In genomic region chr5:158522001-158522400, GRCh38 we compare ENCODE assay signal across 19 cellular contexts.
DNase-seq lines count a peak whose midpoint lies in the region; ATAC-seq and TF ChIP-seq lines count a peak whose summit lies in the region.
"Had no signal": no experiment of that assay in that cellular context is flagged by ENCODE, and none has a peak within 500 bp of the region (broad histone marks: within the 10 kb centered on the region; RNA-seq: fewer than 3 reads in every experiment).

No MANE protein-coding gene starts in this region.

- peak overlapping the region in 2 of 5 donors; percentile 42 to 60 for H3K9ac ChIP-seq in subcutaneous abdominal adipose tissue (ENCODE audit: low read length in 5 of 5)

- in situ Hi-C loops in ACHN (cut with HindIII; ENCODE audit: low pct_ligation_motif_present, low pct_unique_long_range_greater_than_20kb, low sequenced_read_pairs), result no loop called here

- no peaks in the 10 kb centered on the region for H3K27me3 ChIP-seq in heart left ventricle
- no peaks in the 10 kb centered on the region for H3K27me3 ChIP-seq in RWPE2 (ENCODE audit: insufficient read depth, poor library complexity, severe bottlenecking)
- H3K27me3 ChIP-seq in subcutaneous abdominal adipose tissue (ENCODE audit: control insufficient read depth in 5 of 5, insufficient read depth in 4 of 5, low read length in 5 of 5), result no peaks in the 10 kb centered on the region

- intact Hi-C loops in heart left ventricle (cut with DNase I), result loop anchor here in 2 of 10 donors (10.0 kb wide), 1 partner anchor 583 kb away; no protein-coding TSS in a partner anchor
- intact Hi-C loops in Right ventricle myocardium inferior (cut with DNase I), result no loop called here

- H3K27ac ChIP-seq in heart left ventricle (peak overlapping the region in 9 of 12 donors; percentile 20 to 80 (median 45)), RWPE2 (ENCODE audit: poor library complexity, severe bottlenecking) (no peak overlapping the region), subcutaneous abdominal adipose tissue (ENCODE audit: low read depth, low read length) (peak overlapping the region; percentile 81)
- H3K27ac ChIP-seq: coronary artery had no signal

- H3K36me3 ChIP-seq in heart left ventricle, result no peaks in the 10 kb centered on the region
- no peaks in the 10 kb centered on the region for H3K36me3 ChIP-seq in RWPE2 (ENCODE audit: low read depth)
- H3K36me3 ChIP-seq in subcutaneous abdominal adipose tissue (ENCODE audit: control insufficient read depth in 5 of 5, insufficient read depth in 5 of 5, low read length in 5 of 5), result no peaks in the 10 kb centered on the region

- TF ChIP-seq CTCF in heart left ventricle (IDR thresholded peaks at IDR 0.05) (no peak), RWPE2 (IDR thresholded peaks at IDR 0.05; ENCODE audit: poor library complexity, severe bottlenecking) (no peak)

- no peak for TF ChIP-seq POLR2A in heart left ventricle (IDR thresholded peaks at IDR 0.05)

- H3K9me3 ChIP-seq in heart left ventricle (no peaks in the 10 kb centered on the region), RWPE2 (ENCODE audit: severe bottlenecking) (no peaks in the 10 kb centered on the region), subcutaneous abdominal adipose tissue (ENCODE audit: control insufficient read depth in 5 of 5, low read length in 5 of 5) (no peaks in the 10 kb centered on the region)

- H3K4me1 ChIP-seq in heart left ventricle (peaks cover 0 to 31% (median 7%) of the 10 kb centered on the region in 12 donors), RWPE2 (ENCODE audit: insufficient read depth, poor library complexity, severe bottlenecking) (peaks cover 6% of the 10 kb centered on the region), subcutaneous abdominal adipose tissue (ENCODE audit: control insufficient read depth in 5 of 5, insufficient read depth in 5 of 5, low read length in 5 of 5) (peaks cover 3 to 24% (median 21%) of the 10 kb centered on the region in 5 donors)

- no peak overlapping the region for H3K4me3 ChIP-seq in heart left ventricle
- H3K4me3 ChIP-seq in RWPE2 (ENCODE audit: severe bottlenecking), result no peak overlapping the region
- no peak overlapping the region for H3K4me3 ChIP-seq in subcutaneous abdominal adipose tissue (ENCODE audit: low read depth in 1 of 5, low read length in 5 of 5)
- H3K4me3 ChIP-seq: coronary artery had no signal

- WGBS in heart left ventricle, 4 donors, result 78 to 85% (median 82%) methylated on average over 3 of the region's 3 CpGs

- DNase-seq in heart left ventricle, result no peak
- no peak for DNase-seq in Right ventricle myocardium inferior (ENCODE audit: missing footprints)
- no peak for DNase-seq in RWPE2 (ENCODE audit: low spot score)
- DNase-seq in fibroblast of peridontal ligament (ENCODE audit: extremely low read depth), result peak; percentile 89
- DNase-seq in UCSD-AML1 (lab: John Stamatoyannopoulos, UW; ENCODE audit: unreplicated experiment), result no peak
- DNase-seq in ACHN, result no peak
- DNase-seq: anterior cingulate cortex; CD4-positive, alpha-beta memory T cell; DMS53; GOT3; head of caudate nucleus; NCI-H2171; stimulated activated CD4-positive, alpha-beta T cell treated with anti-CD3 and anti-CD28 coated beads, Interleukin-15, amount 100 ng/mL, for 24 hours; stimulated activated naive B cell treated with anti-CD40 and anti-IgM and Interleukin-4, amounts not matched to agents 10 μg/mL and 1 μg/mL and 100 μg/mL, for 72 hours had no signal

- ATAC-seq in heart left ventricle, result peak in 1 of 4 donors; percentile 61
- no peak for ATAC-seq in Right ventricle myocardium inferior
- peak; percentile 84 for ATAC-seq in RWPE2 (ENCODE audit: low read depth)
- ATAC-seq in GM18861 (IDR thresholded peaks at IDR 0.05; ENCODE audit: unreplicated experiment), result no peak
- ATAC-seq: activated T-helper 17 cell treated with anti-CD3 and anti-CD28 coated beads, Interleukin-2, amount 50 U/mL, for 72 hours; natural killer cell treated with Interleukin-12 subunit alpha and Interleukin-12 subunit beta and Interleukin-15 and Interleukin-18, amount 100 ng/mL, for 72 hours; stimulated activated naive B cell treated with anti-CD40 and anti-IgM and Interleukin-4, amounts not matched to agents 10 μg/mL and 1 μg/mL and 100 μg/mL, for 72 hours had no signal
